8 cellular contexts compared by ENCODE assay signal in the genomic region with DNA sequence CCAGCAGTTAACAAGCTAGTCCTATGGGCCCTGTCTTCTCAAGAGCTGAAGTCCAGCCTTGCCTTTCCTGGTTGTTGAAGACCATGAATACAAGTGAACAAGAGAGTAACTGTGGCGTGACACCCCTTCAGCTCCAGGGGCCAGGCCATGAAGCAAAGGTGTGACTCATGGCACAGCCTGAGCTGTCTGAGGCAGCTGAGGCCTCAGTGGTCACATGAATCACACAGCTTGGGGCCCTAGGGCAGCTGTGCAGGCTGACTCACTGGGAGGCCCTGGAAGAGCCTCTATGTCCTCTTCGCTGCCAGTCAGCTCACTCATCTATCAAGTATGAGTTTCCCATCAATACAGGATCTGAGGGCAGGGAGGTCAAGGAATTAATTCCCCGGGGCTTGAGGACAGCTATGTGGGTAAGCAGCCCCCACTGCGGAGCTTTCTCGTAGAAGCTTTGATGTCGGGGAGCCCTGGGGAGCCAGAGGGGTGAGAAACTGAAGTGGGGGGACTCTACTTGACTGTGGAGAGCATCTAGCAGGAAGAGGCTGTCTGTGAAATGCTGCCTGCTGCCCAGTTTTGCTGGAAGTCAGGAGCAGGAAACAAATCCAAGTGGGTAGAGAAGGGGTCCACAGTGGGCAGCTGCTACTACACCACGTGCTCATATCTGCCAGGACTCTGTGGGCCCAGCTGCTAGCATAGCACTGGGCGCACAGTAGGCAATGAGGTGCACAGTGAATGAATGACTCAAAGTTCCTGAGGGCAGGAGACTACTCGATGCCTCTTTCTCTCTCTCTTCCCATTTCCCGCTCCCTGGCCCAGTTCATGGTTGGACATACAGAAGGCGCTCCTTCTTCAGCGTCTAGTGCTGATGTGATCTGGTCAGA. TPM values are rescaled to one million over a fixed set of nuclear protein-coding genes. Genes with fewer than 3 reads are reported as not detected.
A peak's percentile ranks its signal among the peaks of the same experiment; 100 is the strongest.
DNase-seq lines count a peak whose midpoint lies in the region; ATAC-seq and TF ChIP-seq lines count a peak whose summit lies in the region.

No MANE protein-coding gene starts in this region.

- peak overlapping the region; percentile 95 for H3K27ac Mint-ChIP-seq in stimulated activated effector memory CD8-positive, alpha-beta T cell treated with anti-CD3 and anti-CD28 coated beads, Interleukin-12 subunit alpha, Interleukin-12 subunit beta, amount 100 ng/mL, for 72 hours

- H3K4me3 Mint-ChIP-seq in stimulated activated effector memory CD8-positive, alpha-beta T cell treated with anti-CD3 and anti-CD28 coated beads, Interleukin-12 subunit alpha, Interleukin-12 subunit beta, amount 100 ng/mL, for 72 hours: peak overlapping the region; percentile 69

- peak overlapping the region in 1 of 2 donors; percentile 70 for H3K27ac ChIP-seq in lung (ENCODE audit: low read depth in 1 of 2, low read length in 1 of 2)
- no peak overlapping the region for H3K27ac ChIP-seq in uterus

- no peak for TF ChIP-seq POLR2A in uterus (IDR thresholded peaks at IDR 0.05)

- DNase-seq in GDM1 (lab: John Stamatoyannopoulos, UW): peak; percentile 60
- DNase-seq in RPMI7951 (ENCODE audit: low read depth): peak; percentile 100
- DNase-seq in adipocyte (ENCODE audit: low read depth): peak; percentile 98
- no peak for DNase-seq in lung (ENCODE audit: low spot score)
- DNase-seq in stimulated activated effector memory CD8-positive, alpha-beta T cell treated with anti-CD3 and anti-CD28 coated beads, Interleukin-12 subunit alpha, Interleukin-12 subunit beta, amount 100 ng/mL, for 72 hours (ENCODE audit: low spot score in 2 of 2): peak; percentile 65 to 85
- no peak for DNase-seq in uterus
- no peak for DNase-seq in Right ventricle myocardium superior

- H3K9me3 ChIP-seq in adipocyte (ENCODE audit: control insufficient read depth, low read length) (no peaks in the 10 kb centered on the region), lung (ENCODE audit: control insufficient read depth in 2 of 2, insufficient read depth in 1 of 2, low read length in 1 of 2) (no peaks in the 10 kb centered on the region), uterus (no peaks in the 10 kb centered on the region)

- intact Hi-C loops in uterus (cut with DNase I; ENCODE audit: low total_unique reads): no loop called here
- intact Hi-C loops in Right ventricle myocardium superior (cut with DNase I): no loop called here

- H3K36me3 Mint-ChIP-seq in stimulated activated effector memory CD8-positive, alpha-beta T cell treated with anti-CD3 and anti-CD28 coated beads, Interleukin-12 subunit alpha, Interleukin-12 subunit beta, amount 100 ng/mL, for 72 hours: peaks cover 18% of the 10 kb centered on the region

- H3K4me3 ChIP-seq in adipocyte (ENCODE audit: low read length) (peak overlapping the region; percentile 21), lung (no peak overlapping the region), uterus (no peak overlapping the region)

- H3K36me3 ChIP-seq in adipocyte (ENCODE audit: control insufficient read depth, insufficient read depth, low read length, severe bottlenecking) (peaks cover 4% of the 10 kb centered on the region), lung (ENCODE audit: control insufficient read depth in 2 of 2, insufficient read depth in 2 of 2, low read length in 2 of 2) (peaks cover 0 to 10% of the 10 kb centered on the region in 2 donors), uterus (no peaks in the 10 kb centered on the region)

- H3K4me1 ChIP-seq in adipocyte (ENCODE audit: control insufficient read depth, insufficient read depth, low read length) (peaks cover 63% of the 10 kb centered on the region), lung (ENCODE audit: control insufficient read depth in 2 of 2, insufficient read depth in 2 of 2, low read length in 2 of 2) (peaks cover 2 to 10% of the 10 kb centered on the region in 2 donors), uterus (peaks cover 0 to 3% of the 10 kb centered on the region in 2 donors)

- ATAC-seq in lung (ENCODE audit: insufficient read depth, low FRiP score): peak; percentile 45
- peak; percentile 98 for ATAC-seq in stimulated activated effector memory CD8-positive, alpha-beta T cell treated with anti-CD3 and anti-CD28 coated beads, Interleukin-12 subunit alpha, Interleukin-12 subunit beta, amount 100 ng/mL, for 72 hours
- ATAC-seq in HG02678 (IDR thresholded peaks at IDR 0.05; ENCODE audit: unreplicated experiment): no peak
- no peak for ATAC-seq in Right ventricle myocardium superior (ENCODE audit: poor library complexity)

- H3K4me1 Mint-ChIP-seq in stimulated activated effector memory CD8-positive, alpha-beta T cell treated with anti-CD3 and anti-CD28 coated beads, Interleukin-12 subunit alpha, Interleukin-12 subunit beta, amount 100 ng/mL, for 72 hours: peaks cover 72% of the 10 kb centered on the region

- H3K9ac ChIP-seq in adipocyte (ENCODE audit: low read length): peak overlapping the region; percentile 78

- no peaks in the 10 kb centered on the region for H3K9me3 Mint-ChIP-seq in stimulated activated effector memory CD8-positive, alpha-beta T cell treated with anti-CD3 and anti-CD28 coated beads, Interleukin-12 subunit alpha, Interleukin-12 subunit beta, amount 100 ng/mL, for 72 hours

- H3K27me3 ChIP-seq in adipocyte (replicated peaks; ENCODE audit: control insufficient read depth, insufficient read depth, low read length): no peaks in the 10 kb centered on the region
- no peaks in the 10 kb centered on the region for H3K27me3 ChIP-seq in lung (ENCODE audit: control insufficient read depth, insufficient read depth)
- H3K27me3 ChIP-seq in uterus: no peaks in the 10 kb centered on the region

- TF ChIP-seq CTCF in lung (IDR thresholded peaks at IDR 0.05; ENCODE audit: control extremely low read depth, extremely low read depth) (no peak), uterus (IDR thresholded peaks at IDR 0.05) (no peak)

- 87 to 92% methylated on average over 12 of the region's 12 CpGs for WGBS in lung, 2 donors

RNA-seq across cellular contexts. Expression of gene FAM83C, which starts 13.7 kb away (rescaled TPM):
- not detected in 2 replicates for total RNA-seq in RPMI7951 (2014; rRNA removed; shearing (Covaris generic))
- total RNA-seq in lung (not detected), uterus (not detected), Right ventricle myocardium superior (not detected)
- not detected for polyA plus RNA-seq in lung

RNA-seq across cellular contexts. Expression of gene EIF6, which starts 21.3 kb away (rescaled TPM):
- 434 and 435 TPM in 2 replicates for total RNA-seq in RPMI7951 (2014; rRNA removed; shearing (Covaris generic))
- total RNA-seq in lung (100 to 1,000 TPM in 1 of 2 donors, 10 to 100 TPM in 1; 47.8 to 119 TPM), uterus (10 to 100 TPM; 33.8 to 80.9 (median 66.8) TPM), Right ventricle myocardium superior (30.3 TPM)
- 100 to 1,000 TPM; 118 to 191 TPM for polyA plus RNA-seq in lung

RNA-seq across cellular contexts. Expression of gene MMP24OS, which starts 28.0 kb away (rescaled TPM):
- 12.8 and 19.1 TPM in 2 replicates for total RNA-seq in RPMI7951 (2014; rRNA removed; shearing (Covaris generic))
- total RNA-seq in lung (100 to 1,000 TPM in 1 of 2 donors, 10 to 100 TPM in 1; 32.1 to 117 TPM), uterus (10 to 100 TPM in 3 of 4 donors, 1 to 10 TPM in 1; 8.8 to 67.8 (median 18.1) TPM), Right ventricle myocardium superior (42.4 TPM)
- polyA plus RNA-seq in lung: 100 to 1,000 TPM in 1 of 2 donors, 10 to 100 TPM in 1; 27.8 to 106 TPM

Comparison
In these comparisons a context has a peak if more than half of its experiments do, and no peak if none do; other contexts are left out.
1. DNase-seq: peak in GDM1 (single experiment), RPMI7951 (single experiment), adipocyte (single experiment) and stimulated activated effector memory CD8-positive, alpha-beta T cell treated with anti-CD3 and anti-CD28 coated beads, Interleukin-12 subunit alpha, Interleukin-12 subunit beta, amount 100 ng/mL, for 72 hours (2 of 2); none in lung (single experiment), uterus (0 of 2) and Right ventricle myocardium superior (single experiment).
2. ATAC-seq: peak in lung (single experiment) and stimulated activated effector memory CD8-positive, alpha-beta T cell treated with anti-CD3 and anti-CD28 coated beads, Interleukin-12 subunit alpha, Interleukin-12 subunit beta, amount 100 ng/mL, for 72 hours (single experiment); none in HG02678 (single experiment) and Right ventricle myocardium superior (single experiment).